In genomic region chr9:13627071-13627470, GRCh38 we compare ENCODE assay signal across 37 cellular contexts.
DNase-seq lines count a peak whose midpoint lies in the region; ATAC-seq, FAIRE-seq and TF ChIP-seq lines count a peak whose summit lies in the region.
"Had no signal": no experiment of that assay in that cellular context is flagged by ENCODE, and none has a peak within 500 bp of the region (broad histone marks: within the 10 kb centered on the region; RNA-seq: fewer than 3 reads in every experiment).

No MANE protein-coding gene starts in this region.

- no peak overlapping the region for H3K4ac ChIP-seq in H1 (replicated peaks; ENCODE audit: insufficient read length, low read depth, low read length)

- H2BK5ac ChIP-seq in H1 (ENCODE audit: low read depth, low read length) = no peak overlapping the region; the same call in 1 of the 2 replicates

- H3K79me1 ChIP-seq in H1 (ENCODE audit: low read depth, low read length) = no peaks in the 10 kb centered on the region

- POLR2A ChIA-PET in H1 (lab: Charles Lee; ENCODE audit: partially characterized antibody) = no interaction called here
- POLR2A ChIA-PET in naive thymus-derived CD8-positive, alpha-beta T cell (lab: Charles Lee) = no interaction called here

- WGBS in H1 (ENCODE audit: extremely low coverage in 1 of 2, insufficient coverage in 1 of 2, insufficient read length in 1 of 2, insufficient replicate concordance in 2 of 2, low coverage in 1 of 2, low lambda C conversion rate in 2 of 2, missing lambda C conversion rate in 1 of 2), 2 experiments = 97% methylated on average over 3 of the region's 3 CpGs; no CpG with 5 or more reads in 1 of the 2 experiments
- WGBS in aorta, 2 donors = 93 to 98% methylated on average over 3 of the region's 3 CpGs

- H3K9ac ChIP-seq in Karpas-422 (ENCODE audit: low read length) (peak overlapping the region; percentile 69), H1 (replicated peaks in 1 of 4; ENCODE audit: extremely low read depth in 1 of 4, low read depth in 3 of 4, low read length in 3 of 4) (no peak overlapping the region), kidney (ENCODE audit: low read length in 2 of 2) (no peak overlapping the region)
- H3K9ac ChIP-seq: BLaER1; BLaER1 treated with 17β-estradiol and CSF1 and Interleukin-3, amounts not matched to agents 10 nM and 100 nM had no signal

- H4K91ac ChIP-seq in H1 (replicated peaks; ENCODE audit: insufficient read length, low read length) = peak overlapping the region; percentile 5

- H3K4me3 ChIP-seq in Karpas-422 (ENCODE audit: low read length) (peak overlapping the region; percentile 55), H1 (ENCODE audit: extremely low read depth in 1 of 4, insufficient read depth in 2 of 4, low read depth in 3 of 4, low read length in 4 of 4) (no peak overlapping the region), kidney (ENCODE audit: low read length in 2 of 2) (no peak overlapping the region), aorta (ENCODE audit: low read length in 2 of 2) (no peak overlapping the region), ascending aorta (no peak overlapping the region)
- H3K4me3 ChIP-seq: A549; BLaER1; BLaER1 treated with 17β-estradiol and CSF1 and Interleukin-3, amounts not matched to agents 10 nM and 100 nM had no signal

- no peak overlapping the region for H3K18ac ChIP-seq in H1 (ENCODE audit: extremely low read depth, low read length)

- no peak for TF ChIP-seq EP300 in H1 (IDR thresholded peaks at IDR 0.05; ENCODE audit: borderline replicate concordance in 1 of 2, low read depth in 2 of 2, low read length in 2 of 2)

- TF ChIP-seq CTCF in H1 (IDR thresholded peaks at IDR 0.05; ENCODE audit: control extremely low read depth in 1 of 3, insufficient read depth in 1 of 3, low read depth in 1 of 3, low read length in 3 of 3) (no peak), kidney (IDR thresholded peaks at IDR 0.05; ENCODE audit: borderline replicate concordance, extremely low read depth, insufficient read depth) (no peak), ascending aorta (IDR thresholded peaks at IDR 0.05) (no peak)

- intact Hi-C loops in kidney (cut with DNase I) = no loop called here
- intact Hi-C loops in aorta (cut with DNase I) = no loop called here
- intact Hi-C loops in ascending aorta (cut with DNase I) = no loop called here

- H3K79me2 ChIP-seq in Karpas-422 (ENCODE audit: low read length) (no peaks in the 10 kb centered on the region), H1 (ENCODE audit: control insufficient read depth in 1 of 2, insufficient read depth in 2 of 2, low read length in 2 of 2) (no peaks in the 10 kb centered on the region)

- H3K27ac ChIP-seq in Karpas-422 (ENCODE audit: low read length) (peak overlapping the region; percentile 98), H1 (ENCODE audit: low read depth, low read length) (no peak overlapping the region), kidney (ENCODE audit: low read depth in 2 of 2, low read length in 2 of 2) (no peak overlapping the region), aorta (ENCODE audit: low read depth in 1 of 2, low read length in 2 of 2) (no peak overlapping the region), ascending aorta (no peak overlapping the region)
- H3K27ac ChIP-seq: 22Rv1; A549; BLaER1; BLaER1 treated with 17β-estradiol and CSF1 and Interleukin-3, amounts not matched to agents 10 nM and 100 nM; C4-2B had no signal

- H3K4me1 ChIP-seq in Karpas-422 (ENCODE audit: low read length) (peaks cover 52% of the 10 kb centered on the region), H1 (replicated peaks in 1 of 4; ENCODE audit: control insufficient read depth in 3 of 4, insufficient read depth in 4 of 4, low read length in 3 of 4) (no peaks in the 10 kb centered on the region), kidney (ENCODE audit: control insufficient read depth in 1 of 2, insufficient read depth in 1 of 2, low read depth in 1 of 2, low read length in 2 of 2) (no peaks in the 10 kb centered on the region), aorta (ENCODE audit: control insufficient read depth in 1 of 2, insufficient read depth in 2 of 2, low read length in 2 of 2) (no peaks in the 10 kb centered on the region), ascending aorta (no peaks in the 10 kb centered on the region)
- H3K4me1 ChIP-seq: A549; BE2C; BLaER1; BLaER1 treated with 17β-estradiol and CSF1 and Interleukin-3, amounts not matched to agents 10 nM and 100 nM; Caco-2 had no signal

- peaks cover 2 to 46% (median 10%) of the 10 kb centered on the region in 9 donors for H3K9me3 Mint-ChIP-seq in naive thymus-derived CD8-positive, alpha-beta T cell

- H3K23ac ChIP-seq in H1 (ENCODE audit: insufficient read length) = no peak overlapping the region

- H4K20me1 ChIP-seq in Karpas-422 (ENCODE audit: insufficient read depth, low read depth, low read length) (no peaks in the 10 kb centered on the region), H1 (replicated peaks in 1 of 2; ENCODE audit: control insufficient read depth in 1 of 2, insufficient read depth in 2 of 2, low read length in 2 of 2) (no peaks in the 10 kb centered on the region)
- H4K20me1 ChIP-seq: BLaER1; BLaER1 treated with 17β-estradiol and CSF1 and Interleukin-3, amounts not matched to agents 10 nM and 100 nM had no signal

- no peaks in the 10 kb centered on the region for H3K4me1 Mint-ChIP-seq in naive thymus-derived CD8-positive, alpha-beta T cell
- H3K4me1 Mint-ChIP-seq: B cell; CD14-positive monocyte; CD4-positive, alpha-beta memory T cell; CD8-positive, alpha-beta memory T cell had no signal

- no peak for TF ChIP-seq POLR2A in H1 (IDR thresholded peaks at IDR 0.05; ENCODE audit: control extremely low read depth in 1 of 2, low read depth in 2 of 2, low read length in 2 of 2)

- no peak overlapping the region for H2BK20ac ChIP-seq in H1 (ENCODE audit: low read length)

- H3K4me3 Mint-ChIP-seq in naive thymus-derived CD8-positive, alpha-beta T cell = no peak overlapping the region
- H3K4me3 Mint-ChIP-seq: B cell; CD14-positive monocyte; CD4-positive, alpha-beta memory T cell; CD4-positive, alpha-beta T cell; CD4-positive, CD25-positive, alpha-beta regulatory T cell; CD8-positive, alpha-beta memory T cell; CD8-positive, alpha-beta T cell had no signal

- no peak overlapping the region for H2AK5ac ChIP-seq in H1 (ENCODE audit: low read depth, low read length)

- no peak overlapping the region for H3K14ac ChIP-seq in H1 (ENCODE audit: insufficient read length)

- H4K5ac ChIP-seq in H1 (ENCODE audit: insufficient read length, low read depth, low read length) = no peak overlapping the region

- H3K23me2 ChIP-seq in H1 (ENCODE audit: low read depth, low read length) = no peaks in the 10 kb centered on the region

- H3K36me3 Mint-ChIP-seq in naive thymus-derived CD8-positive, alpha-beta T cell = no peaks in the 10 kb centered on the region
- H3K36me3 Mint-ChIP-seq: CD14-positive monocyte; CD4-positive, alpha-beta memory T cell; CD4-positive, CD25-positive, alpha-beta regulatory T cell; CD8-positive, alpha-beta memory T cell; CD8-positive, alpha-beta T cell had no signal

- H2AFZ ChIP-seq in Karpas-422 (ENCODE audit: low read length) (no peak overlapping the region), H1 (ENCODE audit: low read length) (no peak overlapping the region)

- H3K27me3 ChIP-seq in Karpas-422 (ENCODE audit: low read length) = no peaks in the 10 kb centered on the region
- H3K27me3 ChIP-seq in H1 (replicated peaks in 1 of 4; ENCODE audit: control insufficient read depth in 3 of 4, extremely low read depth in 1 of 4, insufficient read depth in 3 of 4, low read length in 3 of 4) = no peaks in the 10 kb centered on the region
- no peaks in the 10 kb centered on the region for H3K27me3 ChIP-seq in aorta (ENCODE audit: control insufficient read depth in 1 of 2, insufficient read depth in 2 of 2, low read length in 1 of 2)
- no peaks in the 10 kb centered on the region for H3K27me3 ChIP-seq in ascending aorta
- H3K27me3 ChIP-seq: BE2C; BLaER1; BLaER1 treated with 17β-estradiol and CSF1 and Interleukin-3, amounts not matched to agents 10 nM and 100 nM had no signal

- H2BK12ac ChIP-seq in H1 (ENCODE audit: low read depth, low read length) = peak overlapping the region; percentile 50; the same call in 1 of the 2 replicates

- no peaks in the 10 kb centered on the region for H3K9me2 ChIP-seq in Karpas-422 (replicated peaks; ENCODE audit: insufficient read depth, low read length)

- H3K27me3 Mint-ChIP-seq in naive thymus-derived CD8-positive, alpha-beta T cell = no peaks in the 10 kb centered on the region
- H3K27me3 Mint-ChIP-seq: B cell; CD4-positive, alpha-beta T cell; CD4-positive, CD25-positive, alpha-beta regulatory T cell had no signal

- CTCF ChIA-PET in H1 (lab: Charles Lee; ENCODE audit: partially characterized antibody) = no interaction called here

- no peak overlapping the region for H2BK15ac ChIP-seq in H1 (ENCODE audit: low read length)

- H3K27ac Mint-ChIP-seq in naive thymus-derived CD8-positive, alpha-beta T cell = no peak overlapping the region
- H3K27ac Mint-ChIP-seq: B cell; CD14-positive monocyte; CD4-positive, alpha-beta memory T cell; CD4-positive, alpha-beta T cell; CD4-positive, CD25-positive, alpha-beta regulatory T cell; CD8-positive, alpha-beta memory T cell; CD8-positive, alpha-beta T cell had no signal

- H3K36me3 ChIP-seq in Karpas-422 (ENCODE audit: insufficient read depth, low read length) (no peaks in the 10 kb centered on the region; the same call in 1 of the 2 replicates), H1 (ENCODE audit: control insufficient read depth in 2 of 4, insufficient read depth in 4 of 4, low read length in 3 of 4) (no peaks in the 10 kb centered on the region), kidney (ENCODE audit: control insufficient read depth in 1 of 2, insufficient read depth in 2 of 2, low read length in 2 of 2) (no peaks in the 10 kb centered on the region), aorta (ENCODE audit: control insufficient read depth in 1 of 2, insufficient read depth in 2 of 2, low read length in 1 of 2) (no peaks in the 10 kb centered on the region), ascending aorta (no peaks in the 10 kb centered on the region)
- H3K36me3 ChIP-seq: BE2C; BLaER1; BLaER1 treated with 17β-estradiol and CSF1 and Interleukin-3, amounts not matched to agents 10 nM and 100 nM had no signal

- H2BK120ac ChIP-seq in H1 (replicated peaks; ENCODE audit: low read depth, low read length) = no peak overlapping the region

- peak; percentile 48 for ATAC-seq in aorta (ENCODE audit: low FRiP score)
- no peak for ATAC-seq in GM21447 (IDR thresholded peaks at IDR 0.05; ENCODE audit: unreplicated experiment)
- no peak for ATAC-seq in naive thymus-derived CD8-positive, alpha-beta T cell
- ATAC-seq: A549; CD8-positive, alpha-beta T cell had no signal

- peaks cover 4% of the 10 kb centered on the region; the same call in 1 of the 2 replicates for H3K9me3 ChIP-seq in Karpas-422 (ENCODE audit: low read length)
- no peaks in the 10 kb centered on the region for H3K9me3 ChIP-seq in H1 (ENCODE audit: insufficient read depth in 2 of 2, low read depth in 1 of 2, low read length in 1 of 2)
- H3K9me3 ChIP-seq in kidney (ENCODE audit: control insufficient read depth in 1 of 2, low read length in 2 of 2) = no peaks in the 10 kb centered on the region
- H3K9me3 ChIP-seq in aorta (ENCODE audit: control insufficient read depth, low read length) = no peaks in the 10 kb centered on the region
- H3K9me3 ChIP-seq in ascending aorta = peaks cover 0 to 5% of the 10 kb centered on the region in 2 donors
- H3K9me3 ChIP-seq: A549, BE2C, BLaER1, Caco-2 had no signal

- H3K4me2 ChIP-seq in Karpas-422 (ENCODE audit: low read depth, low read length, poor library complexity, severe bottlenecking) = peak overlapping the region; percentile 65
- no peak overlapping the region for H3K4me2 ChIP-seq in H1 (ENCODE audit: insufficient read depth in 1 of 2, low read depth in 2 of 2, low read length in 2 of 2)
- H3K4me2 ChIP-seq: A549; BLaER1; BLaER1 treated with 17β-estradiol and CSF1 and Interleukin-3, amounts not matched to agents 10 nM and 100 nM had no signal

- DNase-seq in Karpas-422 (peak; percentile 95), H1 (ENCODE audit: low read depth in 1 of 2, low spot score in 2 of 2) (no peak), kidney (peak; percentile 39), aorta (no peak), OCI-M1 (lab: John Stamatoyannopoulos, UW) (no peak), ascending aorta (ENCODE audit: low spot score in 2 of 2) (no peak)
- DNase-seq in naive thymus-derived CD8-positive, alpha-beta T cell = no peak
- DNase-seq: 8988T; ACHN; AML-193; BE2C; C1 segment of cervical spinal cord; Caco-2; Calu3; CD4-positive, alpha-beta memory T cell; CD4-positive, alpha-beta T cell; CD4-positive, CD25-positive, alpha-beta regulatory T cell; CD8-positive, alpha-beta memory T cell; CD8-positive, alpha-beta T cell; COR-L47; DMS 273 treated with DMSO at 0.1 percent for 48 hours; DMS153; DMS53; DMS79; DMS79 treated with DMSO at 0.1 percent for 48 hours; DND-41; EL had no signal

- no peak overlapping the region for H3K56ac ChIP-seq in H1 (replicated peaks; ENCODE audit: insufficient read length, low read depth, low read length)

- no peak overlapping the region for H4K8ac ChIP-seq in H1 (ENCODE audit: extremely low read depth, insufficient read depth, low read length)

- FAIRE-seq in H1 (lab: Jason Lieb, UNC) (no peak), kidney (lab: Jason Lieb, UNC) (no peak)
- FAIRE-seq: A204.1, A549, D721Med had no signal

- no peak for TF ChIP-seq RAD21 in H1 (IDR thresholded peaks at IDR 0.05 in 1 of 2, conservative IDR thresholded peaks at IDR 0.05 in 1 of 2; ENCODE audit: low read depth in 2 of 2, low read length in 2 of 2)

Comparison
In these comparisons a context has a peak if more than half of its experiments do, and no peak if none do; other contexts are left out.
1. DNase-seq: peak in Karpas-422 (single experiment) and kidney (single experiment); none in H1 (0 of 2), aorta (0 of 2), OCI-M1 (single experiment), naive thymus-derived CD8-positive, alpha-beta T cell (0 of 10) and ascending aorta (0 of 2).